29 cellular contexts compared by ENCODE assay signal in the genomic region with DNA sequence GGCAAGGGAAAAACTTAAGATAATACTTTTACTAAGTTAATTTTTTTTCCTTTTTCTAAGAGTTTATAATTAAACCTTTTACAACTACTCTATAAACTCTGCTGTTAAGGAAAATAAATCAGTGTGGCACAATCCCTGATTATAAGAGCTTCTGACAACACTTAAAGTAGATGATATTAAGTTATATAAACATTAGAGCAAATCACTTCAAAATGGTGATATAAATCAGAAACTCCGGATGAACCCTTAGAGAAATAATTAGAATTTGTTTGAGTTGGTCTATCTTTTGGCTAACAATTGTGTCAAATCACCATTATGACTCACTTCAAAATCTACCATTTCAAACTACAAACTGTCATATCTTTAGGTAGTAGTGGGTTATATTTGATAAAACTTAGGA.
"Had no signal": no experiment of that assay in that cellular context is flagged by ENCODE, and none has a peak within 500 bp of the region (broad histone marks: within the 10 kb centered on the region; RNA-seq: fewer than 3 reads in every experiment).

No MANE protein-coding gene starts in this region.

- H3K36me3 ChIP-seq: esophagus muscularis mucosa had no signal

- H3K4me3 ChIP-seq: adrenal gland, body of pancreas, esophagus muscularis mucosa had no signal

- DNase-seq: activated CD4-positive, alpha-beta memory T cell treated with anti-CD3 and anti-CD28 coated beads for 36 hours; activated CD4-positive, alpha-beta T cell treated with anti-CD3 and anti-CD28 coated beads for 36 hours; activated CD4-positive, alpha-beta T cell treated with anti-CD3 and anti-CD28 coated beads, Interleukin-2, amount 10 ng/mL, durations not matched to agents 24 days and 14 days; activated CD4-positive, CD25-positive, alpha-beta regulatory T cell; activated CD4-positive, CD25-positive, alpha-beta regulatory T cell treated with anti-CD3 and anti-CD28 coated beads, Interleukin-2, amount 50 U/mL, for 72 hours; activated CD8-positive, alpha-beta memory T cell treated with anti-CD3 and anti-CD28 coated beads, Interleukin-2, amount 10 ng/mL, durations not matched to agents 7 days and 5 days; activated CD8-positive, alpha-beta memory T cell treated with anti-CD3 and anti-CD28 coated beads, Interleukin-2, amount 50 U/mL, for 4 hours; activated CD8-positive, alpha-beta T cell treated with anti-CD3 and anti-CD28 coated beads, Interleukin-2, amount 10 ng/mL, durations not matched to agents 7 days and 5 days; activated effector memory CD4-positive, alpha-beta T cell treated with anti-CD3 and anti-CD28 coated beads, Interleukin-2, amount 50 U/mL, for 16 hours; activated naive CD4-positive, alpha-beta T cell treated with anti-CD3 and anti-CD28 coated beads for 36 hours; activated naive CD8-positive, alpha-beta T cell treated with anti-CD3 and anti-CD28 coated beads for 36 hours; activated naive CD8-positive, alpha-beta T cell treated with anti-CD3 and anti-CD28 coated beads, Interleukin-2, amount 50 U/mL, for 24 hours; activated T-cell treated with anti-CD3 and anti-CD28 coated beads, Interleukin-2, amount 50 U/mL, for 1 hour; activated T-cell treated with anti-CD3 and anti-CD28 coated beads, Interleukin-2, amount 50 U/mL, for 48 hours; adrenal gland; amygdala; aorta; body of pancreas; caudate nucleus; cortex of kidney; dermis blood vessel endothelial cell; effector CD4-positive, alpha-beta T cell; effector memory CD8-positive, alpha-beta T cell; erythroblast; foreskin melanocyte; head of caudate nucleus; T-helper 17 cell had no signal

- H3K9me3 ChIP-seq: adrenal gland, body of pancreas, esophagus muscularis mucosa had no signal

- ATAC-seq: activated CD4-positive, alpha-beta T cell treated with anti-CD3 and anti-CD28 coated beads for 36 hours; activated CD8-positive, alpha-beta memory T cell treated with anti-CD3 and anti-CD28 coated beads, Interleukin-2, amount 10 ng/mL, durations not matched to agents 7 days and 5 days; activated CD8-positive, alpha-beta T cell treated with anti-CD3 and anti-CD28 coated beads, Interleukin-2, amount 10 ng/mL, durations not matched to agents 7 days and 5 days; activated naive CD8-positive, alpha-beta T cell treated with anti-CD3 and anti-CD28 coated beads, Interleukin-2, amount 50 U/mL, for 24 hours; body of pancreas; effector memory CD8-positive, alpha-beta T cell; T-helper 17 cell had no signal

- H3K27me3 ChIP-seq: adrenal gland, body of pancreas, esophagus muscularis mucosa had no signal

- H3K27ac ChIP-seq: adrenal gland, body of pancreas, esophagus muscularis mucosa had no signal

- H3K4me1 ChIP-seq: body of pancreas had no signal

- FAIRE-seq: colon had no signal
